Comparison of ENCODE assay signal across 21 cellular contexts in genomic region chr20:37238426-37238825, GRCh38. TPM values are rescaled to one million over a fixed set of nuclear protein-coding genes. Genes with fewer than 3 reads are reported as not detected.
"Had no signal": no experiment of that assay in that cellular context is flagged by ENCODE, and none has a peak within 500 bp of the region (broad histone marks: within the 10 kb centered on the region; RNA-seq: fewer than 3 reads in every experiment).

No MANE protein-coding gene starts in this region.

- FAIRE-seq: bronchial epithelial cell, kidney had no signal

- H3K36me3 ChIP-seq: ovary had no signal

- H3K9me3 ChIP-seq: ascending aorta, ovary, transverse colon had no signal

- H3K4me3 ChIP-seq: ascending aorta, ovary, SK-N-MC, transverse colon had no signal

- H3K27me3 Mint-ChIP-seq: activated T-helper 17 cell treated with anti-CD3 and anti-CD28 coated beads, Interleukin-2, amount 50 U/mL, for 72 hours; memory B cell; stimulated activated naive B cell treated with anti-CD40 and anti-IgM and Interleukin-4, amounts not matched to agents 10 μg/mL and 1 μg/mL and 100 μg/mL, for 72 hours had no signal

- ATAC-seq: activated T-helper 17 cell treated with anti-CD3 and anti-CD28 coated beads, Interleukin-2, amount 50 U/mL, for 72 hours; left ventricle myocardium superior; stimulated activated naive B cell treated with anti-CD40 and anti-IgM and Interleukin-4, amounts not matched to agents 10 μg/mL and 1 μg/mL and 100 μg/mL, for 72 hours had no signal

- H3K27ac Mint-ChIP-seq: activated naive CD4-positive, alpha-beta T cell treated with anti-CD3 and anti-CD28 coated beads for 36 hours; activated T-helper 17 cell treated with anti-CD3 and anti-CD28 coated beads, Interleukin-2, amount 50 U/mL, for 72 hours; memory B cell; stimulated activated naive B cell treated with anti-CD40 and anti-IgM and Interleukin-4, amounts not matched to agents 10 μg/mL and 1 μg/mL and 100 μg/mL, for 72 hours had no signal

- H3K27me3 ChIP-seq: ascending aorta, ovary, transverse colon had no signal

- H3K4me1 Mint-ChIP-seq: activated T-helper 17 cell treated with anti-CD3 and anti-CD28 coated beads, Interleukin-2, amount 50 U/mL, for 72 hours; memory B cell had no signal

- DNase-seq: activated CD4-positive, alpha-beta T cell treated with anti-CD3 and anti-CD28 coated beads, Interleukin-2, amount 50 U/mL, for 4 hours; activated CD4-positive, CD25-positive, alpha-beta regulatory T cell treated with anti-CD3 and anti-CD28 coated beads, Interleukin-2, amount 50 U/mL, for 72 hours; activated naive CD4-positive, alpha-beta T cell treated with anti-CD3 and anti-CD28 coated beads for 36 hours; erythroblast; hippocampal formation; kidney; left ventricle myocardium superior; ovary; stimulated activated CD4-positive, alpha-beta T cell treated with anti-CD3 and anti-CD28 coated beads, Interleukin-2, amount 100 ng/mL, for 48 hours; stimulated activated naive B cell treated with anti-CD40 and anti-IgM and Interleukin-4, amounts not matched to agents 10 μg/mL and 1 μg/mL and 100 μg/mL, for 72 hours; T-helper 9 cell; transverse colon had no signal

- H3K27ac ChIP-seq: ascending aorta, ovary, SK-N-MC had no signal

- H3K9me3 Mint-ChIP-seq: activated naive CD4-positive, alpha-beta T cell treated with anti-CD3 and anti-CD28 coated beads for 36 hours; activated T-helper 17 cell treated with anti-CD3 and anti-CD28 coated beads, Interleukin-2, amount 50 U/mL, for 72 hours; memory B cell; stimulated activated naive B cell treated with anti-CD40 and anti-IgM and Interleukin-4, amounts not matched to agents 10 μg/mL and 1 μg/mL and 100 μg/mL, for 72 hours had no signal

- H3K4me1 ChIP-seq: ascending aorta had no signal

- H3K4me3 Mint-ChIP-seq: activated naive CD4-positive, alpha-beta T cell treated with anti-CD3 and anti-CD28 coated beads for 36 hours; activated T-helper 17 cell treated with anti-CD3 and anti-CD28 coated beads, Interleukin-2, amount 50 U/mL, for 72 hours; memory B cell; stimulated activated naive B cell treated with anti-CD40 and anti-IgM and Interleukin-4, amounts not matched to agents 10 μg/mL and 1 μg/mL and 100 μg/mL, for 72 hours had no signal

RNA-seq across cellular contexts. Expression of gene GHRH, which starts 23.2 kb away (rescaled TPM):
- total RNA-seq: activated naive CD4-positive, alpha-beta T cell treated with anti-CD3 and anti-CD28 coated beads for 36 hours; activated T-helper 17 cell treated with anti-CD3 and anti-CD28 coated beads, Interleukin-2, amount 50 U/mL, for 72 hours; ascending aorta; bronchial epithelial cell; chondrocyte; dermis microvascular lymphatic vessel endothelial cell; kidney; left ventricle myocardium superior; ovary; subcutaneous adipose tissue; transverse colon had no signal
- polyA plus RNA-seq: neural cell, ovary had no signal

RNA-seq across cellular contexts. Expression of gene MROH8, which starts 59.1 kb away (rescaled TPM):
- total RNA-seq: ascending aorta had no signal
